ENCODE assay signal across 13 cellular contexts in the genomic region with DNA sequence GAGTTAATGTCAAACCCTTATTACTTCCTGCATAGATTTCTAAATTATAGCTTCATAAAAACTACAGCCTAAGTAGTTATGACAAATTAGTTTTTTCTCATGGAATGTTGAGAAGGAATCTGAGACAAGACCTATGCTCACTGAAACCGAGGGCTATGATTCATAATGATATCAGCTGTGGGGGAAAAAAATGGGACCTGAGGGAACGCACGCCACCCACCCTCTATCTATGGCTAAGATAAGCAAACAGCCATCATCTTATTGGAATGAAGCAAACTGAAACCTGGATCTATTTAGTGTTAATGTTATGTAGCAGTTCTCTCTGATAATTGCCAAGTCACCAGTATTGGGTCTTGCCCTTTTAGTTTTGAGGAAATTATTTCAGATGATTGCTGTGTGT.
A peak's percentile ranks its signal among the peaks of the same experiment; 100 is the strongest.
DNase-seq lines count a peak whose midpoint lies in the region; ATAC-seq and TF ChIP-seq lines count a peak whose summit lies in the region.
"Had no signal": no experiment of that assay in that cellular context is flagged by ENCODE, and none has a peak within 500 bp of the region (broad histone marks: within the 10 kb centered on the region; RNA-seq: fewer than 3 reads in every experiment).

No MANE protein-coding gene starts in this region.

- 5% methylated on average over 3 of the region's 3 CpGs for WGBS in smooth muscle cell (ENCODE audit: low lambda C conversion rate)

- no peaks in the 10 kb centered on the region for H4K20me1 ChIP-seq in smooth muscle cell (ENCODE audit: low read depth)

- H3K27me3 ChIP-seq in foreskin keratinocyte (no peaks in the 10 kb centered on the region), smooth muscle cell (ENCODE audit: low read depth) (no peaks in the 10 kb centered on the region)

- H3F3A ChIP-seq in smooth muscle cell (ENCODE audit: low read depth) = peaks cover 10% of the 10 kb centered on the region

- H3K9me3 ChIP-seq in smooth muscle cell (replicated peaks; ENCODE audit: low read depth) = no peaks in the 10 kb centered on the region

- TF ChIP-seq CTCF in foreskin keratinocyte (conservative IDR thresholded peaks at IDR 0.05) (no peak), smooth muscle cell (IDR thresholded peaks at IDR 0.05; ENCODE audit: borderline replicate concordance, insufficient read depth, poor library complexity, severe bottlenecking) (no peak)

- H2AFZ ChIP-seq in smooth muscle cell (ENCODE audit: low read depth) = no peak overlapping the region

- H3K27ac ChIP-seq in foreskin keratinocyte (peak overlapping the region; percentile 94), smooth muscle cell (ENCODE audit: low read depth) (peak overlapping the region; percentile 94)
- H3K27ac ChIP-seq: dorsolateral prefrontal cortex had no signal

- H3K36me3 ChIP-seq in smooth muscle cell (ENCODE audit: low read depth) = no peaks in the 10 kb centered on the region

- H3K4me3 ChIP-seq in smooth muscle cell = no peak overlapping the region
- H3K4me3 ChIP-seq: dorsolateral prefrontal cortex had no signal

- H3K4me1 ChIP-seq in foreskin keratinocyte = peaks cover 39% of the 10 kb centered on the region
- H3K4me1 ChIP-seq in smooth muscle cell (ENCODE audit: low read depth) = peaks cover 14% of the 10 kb centered on the region

- peak overlapping the region; percentile 72 for H3K9ac ChIP-seq in smooth muscle cell (ENCODE audit: low read depth)

- peak; percentile 81 for ATAC-seq in foreskin keratinocyte
- no peak for ATAC-seq in GM21825 (IDR thresholded peaks at IDR 0.05; ENCODE audit: unreplicated experiment)
- no peak for ATAC-seq in HG03097 (IDR thresholded peaks at IDR 0.05; ENCODE audit: low FRiP score, unreplicated experiment)
- no peak for ATAC-seq in HG02571 (IDR thresholded peaks at IDR 0.05; ENCODE audit: unreplicated experiment)

- DNase-seq in HS-5 (ENCODE audit: low read depth) (peak; percentile 98), T1000 (lab: John Stamatoyannopoulos, UW) (peak; percentile 46), foreskin keratinocyte (peak; percentile 94 to 96), smooth muscle cell (lab: John Stamatoyannopoulos, UW; ENCODE audit: unreplicated experiment) (no peak), NCI-H748 treated with DMSO at 0.1 percent for 48 hours (lab: John Stamatoyannopoulos, UW) (no peak)
- DNase-seq: activated CD4-positive, alpha-beta T cell treated with anti-CD3 and anti-CD28 coated beads for 4 hours; activated effector memory CD4-positive, alpha-beta T cell treated with anti-CD3 and anti-CD28 coated beads, Interleukin-2, amount 50 U/mL, for 16 hours; DND-41; dorsolateral prefrontal cortex; NCI-H2081 treated with DMSO at 0.1 percent for 48 hours had no signal

- H3K79me2 ChIP-seq in smooth muscle cell (ENCODE audit: low read depth) = no peaks in the 10 kb centered on the region

- peak overlapping the region; percentile 64 for H3K4me2 ChIP-seq in smooth muscle cell

Comparison
In these comparisons a context has a peak if more than half of its experiments do, and no peak if none do; other contexts are left out.
1. DNase-seq: peak in HS-5 (single experiment), T1000 (single experiment) and foreskin keratinocyte (2 of 2); none in smooth muscle cell (single experiment) and NCI-H748 treated with DMSO at 0.1 percent for 48 hours (single experiment).